ENCODE assay signal across 1 cellular context in the genomic region with DNA sequence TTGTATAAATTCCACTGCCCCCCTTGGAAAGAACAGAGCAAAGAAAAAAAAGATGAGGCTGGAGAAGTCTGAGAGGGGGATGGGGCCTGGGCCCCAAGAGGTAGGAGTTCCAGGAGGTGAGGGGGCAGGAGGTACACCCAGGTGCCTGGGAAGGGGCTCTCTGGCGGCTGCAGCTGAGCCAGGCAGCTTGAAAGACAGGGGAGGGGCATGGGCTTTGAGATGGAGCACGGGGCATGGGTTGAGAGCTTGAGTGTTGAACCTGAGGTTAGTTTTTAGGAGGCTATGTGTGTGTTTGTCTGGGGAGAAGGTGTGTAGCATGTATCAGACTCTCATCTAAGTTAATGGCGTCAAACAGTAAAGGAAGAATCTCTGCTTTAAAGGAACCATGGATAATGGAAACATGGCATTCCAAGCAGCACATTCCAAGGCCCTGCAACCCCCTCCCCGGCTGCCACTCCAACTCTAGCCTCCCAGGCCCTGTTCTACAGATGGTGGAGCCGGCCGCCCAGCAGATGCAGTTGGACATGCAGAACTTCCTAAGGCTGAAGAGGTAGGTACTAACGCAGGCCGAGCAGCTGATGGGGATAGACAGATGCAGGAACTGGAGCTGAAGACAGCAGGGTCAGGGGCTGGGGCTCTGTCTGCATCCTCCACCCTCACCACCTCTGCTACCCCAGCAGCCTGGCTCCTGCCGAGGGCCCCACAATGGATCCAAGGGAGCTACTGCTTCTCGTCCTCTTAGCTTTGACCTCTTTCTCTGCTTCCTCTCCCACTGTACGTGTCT.
TF ChIP-seq lines count a peak whose summit lies in the region.

No MANE protein-coding gene starts in this region.

TF ChIP-seq in IMR-90, 13 proteins besides CTCF, POLR2A, EP300 and RAD21:
- no peak for TF ChIP-seq MXI1 (IDR thresholded peaks at IDR 0.05; ENCODE audit: borderline replicate concordance, low read depth, low read length)
- TF ChIP-seq RFX5 (IDR thresholded peaks at IDR 0.05; ENCODE audit: low read depth, low read length), result no peak
- TF ChIP-seq SMC3 (IDR thresholded peaks at IDR 0.05; ENCODE audit: low read depth, low read length), result no peak
- no peak for TF ChIP-seq FOS (IDR thresholded peaks at IDR 0.05; ENCODE audit: low read depth, low read length)
- TF ChIP-seq, protein P1, sequence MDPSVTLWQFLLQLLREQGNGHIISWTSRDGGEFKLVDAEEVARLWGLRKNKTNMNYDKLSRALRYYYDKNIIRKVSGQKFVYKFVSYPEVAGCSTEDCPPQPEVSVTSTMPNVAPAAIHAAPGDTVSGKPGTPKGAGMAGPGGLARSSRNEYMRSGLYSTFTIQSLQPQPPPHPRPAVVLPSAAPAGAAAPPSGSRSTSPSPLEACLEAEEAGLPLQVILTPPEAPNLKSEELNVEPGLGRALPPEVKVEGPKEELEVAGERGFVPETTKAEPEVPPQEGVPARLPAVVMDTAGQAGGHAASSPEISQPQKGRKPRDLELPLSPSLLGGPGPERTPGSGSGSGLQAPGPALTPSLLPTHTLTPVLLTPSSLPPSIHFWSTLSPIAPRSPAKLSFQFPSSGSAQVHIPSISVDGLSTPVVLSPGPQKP (IDR thresholded peaks at IDR 0.05; ENCODE audit: borderline replicate concordance, low read depth, low read length), result no peak
- TF ChIP-seq MAFK (IDR thresholded peaks at IDR 0.05; ENCODE audit: low read depth, low read length), result no peak
- TF ChIP-seq, protein P2, sequence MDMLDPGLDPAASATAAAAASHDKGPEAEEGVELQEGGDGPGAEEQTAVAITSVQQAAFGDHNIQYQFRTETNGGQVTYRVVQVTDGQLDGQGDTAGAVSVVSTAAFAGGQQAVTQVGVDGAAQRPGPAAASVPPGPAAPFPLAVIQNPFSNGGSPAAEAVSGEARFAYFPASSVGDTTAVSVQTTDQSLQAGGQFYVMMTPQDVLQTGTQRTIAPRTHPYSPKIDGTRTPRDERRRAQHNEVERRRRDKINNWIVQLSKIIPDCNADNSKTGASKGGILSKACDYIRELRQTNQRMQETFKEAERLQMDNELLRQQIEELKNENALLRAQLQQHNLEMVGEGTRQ (IDR thresholded peaks at IDR 0.05; ENCODE audit: low read depth, low read length), result no peak
- no peak for TF ChIP-seq NFE2L2 (IDR thresholded peaks at IDR 0.05; ENCODE audit: low read depth, low read length)
- TF ChIP-seq BHLHE40 (IDR thresholded peaks at IDR 0.05; ENCODE audit: low read depth, low read length), result no peak
- no peak for TF ChIP-seq CHD1 (IDR thresholded peaks at IDR 0.05; ENCODE audit: low read depth, low read length)
- TF ChIP-seq RCOR1 (IDR thresholded peaks at IDR 0.05; ENCODE audit: insufficient replicate concordance, low read length), result no peak
- no peak for TF ChIP-seq CEBPB (IDR thresholded peaks at IDR 0.05; ENCODE audit: low read depth, low read length)
- TF ChIP-seq MAZ (IDR thresholded peaks at IDR 0.05; ENCODE audit: borderline replicate concordance, low read depth, low read length), result no peak
